In the genomic region with DNA sequence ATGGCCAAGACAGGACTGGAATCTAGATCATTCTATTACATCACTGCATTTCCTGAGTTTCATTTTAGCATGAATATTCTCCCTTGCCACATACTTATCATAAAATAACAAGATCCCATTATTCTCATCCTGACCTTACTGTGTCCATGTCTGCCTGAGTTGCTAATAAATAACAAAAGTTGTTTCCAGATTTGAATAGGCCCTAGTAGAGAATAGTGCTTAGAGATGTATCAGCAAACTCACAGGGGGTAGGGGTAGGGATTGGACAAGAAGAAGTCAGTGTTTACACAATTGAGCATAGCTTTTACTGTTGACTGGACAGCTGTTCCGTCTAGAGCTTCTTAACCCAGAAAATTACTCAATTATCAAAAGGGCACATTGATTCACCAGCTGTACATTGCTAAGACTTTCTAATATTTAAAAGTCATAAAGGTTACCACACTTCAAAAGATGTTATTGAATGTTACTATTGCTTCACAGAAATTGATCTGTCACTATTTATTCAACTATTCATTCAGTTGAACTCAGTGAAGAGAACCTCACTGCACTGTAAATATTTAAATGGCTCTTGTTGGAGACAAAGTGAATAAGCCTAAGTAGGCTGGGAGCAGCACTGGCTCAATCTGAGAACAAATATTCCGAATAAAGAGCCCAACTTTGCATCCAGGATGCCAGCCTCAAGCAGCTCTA, we compare ENCODE assay signal across 1 cellular context.
TF ChIP-seq lines count a peak whose summit lies in the region.

No MANE protein-coding gene starts in this region.

TF ChIP-seq in HepG2, 621 proteins besides CTCF, POLR2A, EP300 and RAD21 (continued from another document and continues in another):
- TF ChIP-seq, protein P1, sequence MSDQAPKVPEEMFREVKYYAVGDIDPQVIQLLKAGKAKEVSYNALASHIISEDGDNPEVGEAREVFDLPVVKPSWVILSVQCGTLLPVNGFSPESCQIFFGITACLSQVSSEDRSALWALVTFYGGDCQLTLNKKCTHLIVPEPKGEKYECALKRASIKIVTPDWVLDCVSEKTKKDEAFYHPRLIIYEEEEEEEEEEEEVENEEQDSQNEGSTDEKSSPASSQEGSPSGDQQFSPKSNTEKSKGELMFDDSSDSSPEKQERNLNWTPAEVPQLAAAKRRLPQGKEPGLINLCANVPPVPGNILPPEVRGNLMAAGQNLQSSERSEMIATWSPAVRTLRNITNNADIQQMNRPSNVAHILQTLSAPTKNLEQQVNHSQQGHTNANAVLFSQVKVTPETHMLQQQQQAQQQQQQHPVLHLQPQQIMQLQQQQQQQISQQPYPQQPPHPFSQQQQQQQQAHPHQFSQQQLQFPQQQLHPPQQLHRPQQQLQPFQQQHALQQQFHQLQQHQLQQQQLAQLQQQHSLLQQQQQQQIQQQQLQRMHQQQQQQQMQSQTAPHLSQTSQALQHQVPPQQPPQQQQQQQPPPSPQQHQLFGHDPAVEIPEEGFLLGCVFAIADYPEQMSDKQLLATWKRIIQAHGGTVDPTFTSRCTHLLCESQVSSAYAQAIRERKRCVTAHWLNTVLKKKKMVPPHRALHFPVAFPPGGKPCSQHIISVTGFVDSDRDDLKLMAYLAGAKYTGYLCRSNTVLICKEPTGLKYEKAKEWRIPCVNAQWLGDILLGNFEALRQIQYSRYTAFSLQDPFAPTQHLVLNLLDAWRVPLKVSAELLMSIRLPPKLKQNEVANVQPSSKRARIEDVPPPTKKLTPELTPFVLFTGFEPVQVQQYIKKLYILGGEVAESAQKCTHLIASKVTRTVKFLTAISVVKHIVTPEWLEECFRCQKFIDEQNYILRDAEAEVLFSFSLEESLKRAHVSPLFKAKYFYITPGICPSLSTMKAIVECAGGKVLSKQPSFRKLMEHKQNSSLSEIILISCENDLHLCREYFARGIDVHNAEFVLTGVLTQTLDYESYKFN (CRISPR knock-in tag; conservative IDR thresholded peaks at IDR 0.05): peak; percentile 94
- TF ChIP-seq FLYWCH1 (CRISPR knock-in tag; IDR thresholded peaks at IDR 0.05) (no peak), TCF7 (IDR thresholded peaks at IDR 0.05; ENCODE audit: low read depth) (peak; percentile 95), SNAI1 (CRISPR knock-in tag; IDR thresholded peaks at IDR 0.05; ENCODE audit: borderline replicate concordance) (no peak), HOXA5 (CRISPR knock-in tag; IDR thresholded peaks at IDR 0.05) (no peak; the same call in 1 of the 2 replicates), ZNF883 (CRISPR knock-in tag; IDR thresholded peaks at IDR 0.05; ENCODE audit: not compliant biosample characterization) (no peak), ZNF367 (CRISPR knock-in tag; IDR thresholded peaks at IDR 0.05; ENCODE audit: borderline replicate concordance) (no peak), MXI1 (IDR thresholded peaks at IDR 0.05; ENCODE audit: borderline replicate concordance, low read depth, low read length) (peak; percentile 13; the same call in 1 of the 3 replicates), ZKSCAN1 (IDR thresholded peaks at IDR 0.05; ENCODE audit: low read length) (no peak), SMAD9 (CRISPR knock-in tag; IDR thresholded peaks at IDR 0.05) (no peak), KLF16 (CRISPR knock-in tag; IDR thresholded peaks at IDR 0.05) (peak in 1 of 2 experiments; percentile 61; a peak in 1 of 4 replicates), ZNF143 (CRISPR knock-in tag; IDR thresholded peaks at IDR 0.05) (no peak), ZNF354B (CRISPR knock-in tag; IDR thresholded peaks at IDR 0.05) (no peak), ZNF709 (CRISPR knock-in tag; IDR thresholded peaks at IDR 0.05) (no peak), NCOA2 (CRISPR knock-in tag; IDR thresholded peaks at IDR 0.05) (peak; percentile 99), NAIF1 (CRISPR knock-in tag; IDR thresholded peaks at IDR 0.05; ENCODE audit: borderline replicate concordance) (no peak), ZNF549 (CRISPR knock-in tag; IDR thresholded peaks at IDR 0.05) (no peak), CBX2 (IDR thresholded peaks at IDR 0.05; ENCODE audit: low read depth, low read length) (no peak), CBX2 (CRISPR knock-in tag; IDR thresholded peaks at IDR 0.05; ENCODE audit: low read depth) (no peak), TEAD3 (CRISPR knock-in tag; optimal IDR thresholded peaks at IDR 0.05; ENCODE audit: borderline replicate concordance) (peak; percentile 48), CCDC6 (CRISPR knock-in tag; IDR thresholded peaks at IDR 0.05) (no peak; the same call in 1 of the 2 replicates), ZBTB38 (CRISPR knock-in tag; IDR thresholded peaks at IDR 0.05) (no peak), ZNF333 (CRISPR knock-in tag; IDR thresholded peaks at IDR 0.05; ENCODE audit: borderline replicate concordance) (no peak), ZNF253 (CRISPR knock-in tag; IDR thresholded peaks at IDR 0.05; ENCODE audit: borderline replicate concordance) (no peak), ZNF30 (CRISPR knock-in tag; IDR thresholded peaks at IDR 0.05) (no peak), ZNF431 (CRISPR knock-in tag; IDR thresholded peaks at IDR 0.05; ENCODE audit: borderline replicate concordance, low read depth) (no peak), CENPX (CRISPR knock-in tag; IDR thresholded peaks at IDR 0.05) (no peak), HIVEP1 (CRISPR knock-in tag; IDR thresholded peaks at IDR 0.05) (no peak), ARHGAP35 (CRISPR knock-in tag; IDR thresholded peaks at IDR 0.05; ENCODE audit: borderline replicate concordance) (no peak), GLI4 (CRISPR knock-in tag; IDR thresholded peaks at IDR 0.05; ENCODE audit: borderline replicate concordance) (no peak), LCORL (IDR thresholded peaks at IDR 0.05) (no peak), LCORL (CRISPR knock-in tag; IDR thresholded peaks at IDR 0.05) (peak; percentile 53; the same call in 1 of the 2 replicates), ZNF264 (CRISPR knock-in tag; IDR thresholded peaks at IDR 0.05) (peak; percentile 89; the same call in 1 of the 2 replicates), ZNF772 (CRISPR knock-in tag; IDR thresholded peaks at IDR 0.05) (no peak), NFIB (CRISPR knock-in tag; IDR thresholded peaks at IDR 0.05; ENCODE audit: borderline replicate concordance) (no peak), ZNF101 (CRISPR knock-in tag; IDR thresholded peaks at IDR 0.05; ENCODE audit: borderline replicate concordance, low read depth) (no peak; the same call in 1 of the 2 replicates), ZNF235 (CRISPR knock-in tag; IDR thresholded peaks at IDR 0.05; ENCODE audit: borderline replicate concordance) (no peak), MATR3 (CRISPR knock-in tag; IDR thresholded peaks at IDR 0.05) (no peak), ZC3H13 (CRISPR knock-in tag; IDR thresholded peaks at IDR 0.05) (no peak), ZNF672 (CRISPR knock-in tag; IDR thresholded peaks at IDR 0.05) (no peak)
- TF ChIP-seq, protein P2, sequence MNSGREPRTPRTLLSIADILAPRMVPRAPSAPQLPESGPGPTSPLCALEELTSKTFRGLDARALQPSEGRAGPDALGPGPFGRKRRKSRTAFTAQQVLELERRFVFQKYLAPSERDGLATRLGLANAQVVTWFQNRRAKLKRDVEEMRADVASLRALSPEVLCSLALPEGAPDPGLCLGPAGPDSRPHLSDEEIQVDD (CRISPR knock-in tag; IDR thresholded peaks at IDR 0.05; ENCODE audit: borderline replicate concordance): no peak
- TF ChIP-seq, protein P3, sequence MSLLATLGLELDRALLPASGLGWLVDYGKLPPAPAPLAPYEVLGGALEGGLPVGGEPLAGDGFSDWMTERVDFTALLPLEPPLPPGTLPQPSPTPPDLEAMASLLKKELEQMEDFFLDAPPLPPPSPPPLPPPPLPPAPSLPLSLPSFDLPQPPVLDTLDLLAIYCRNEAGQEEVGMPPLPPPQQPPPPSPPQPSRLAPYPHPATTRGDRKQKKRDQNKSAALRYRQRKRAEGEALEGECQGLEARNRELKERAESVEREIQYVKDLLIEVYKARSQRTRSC (CRISPR knock-in tag; IDR thresholded peaks at IDR 0.05; ENCODE audit: low read depth): no peak
- TF ChIP-seq, protein P4, sequence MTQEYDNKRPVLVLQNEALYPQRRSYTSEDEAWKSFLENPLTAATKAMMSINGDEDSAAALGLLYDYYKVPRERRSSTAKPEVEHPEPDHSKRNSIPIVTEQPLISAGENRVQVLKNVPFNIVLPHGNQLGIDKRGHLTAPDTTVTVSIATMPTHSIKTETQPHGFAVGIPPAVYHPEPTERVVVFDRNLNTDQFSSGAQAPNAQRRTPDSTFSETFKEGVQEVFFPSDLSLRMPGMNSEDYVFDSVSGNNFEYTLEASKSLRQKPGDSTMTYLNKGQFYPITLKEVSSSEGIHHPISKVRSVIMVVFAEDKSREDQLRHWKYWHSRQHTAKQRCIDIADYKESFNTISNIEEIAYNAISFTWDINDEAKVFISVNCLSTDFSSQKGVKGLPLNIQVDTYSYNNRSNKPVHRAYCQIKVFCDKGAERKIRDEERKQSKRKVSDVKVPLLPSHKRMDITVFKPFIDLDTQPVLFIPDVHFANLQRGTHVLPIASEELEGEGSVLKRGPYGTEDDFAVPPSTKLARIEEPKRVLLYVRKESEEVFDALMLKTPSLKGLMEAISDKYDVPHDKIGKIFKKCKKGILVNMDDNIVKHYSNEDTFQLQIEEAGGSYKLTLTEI (CRISPR knock-in tag; conservative IDR thresholded peaks at IDR 0.05): no peak
- TF ChIP-seq, protein P5, sequence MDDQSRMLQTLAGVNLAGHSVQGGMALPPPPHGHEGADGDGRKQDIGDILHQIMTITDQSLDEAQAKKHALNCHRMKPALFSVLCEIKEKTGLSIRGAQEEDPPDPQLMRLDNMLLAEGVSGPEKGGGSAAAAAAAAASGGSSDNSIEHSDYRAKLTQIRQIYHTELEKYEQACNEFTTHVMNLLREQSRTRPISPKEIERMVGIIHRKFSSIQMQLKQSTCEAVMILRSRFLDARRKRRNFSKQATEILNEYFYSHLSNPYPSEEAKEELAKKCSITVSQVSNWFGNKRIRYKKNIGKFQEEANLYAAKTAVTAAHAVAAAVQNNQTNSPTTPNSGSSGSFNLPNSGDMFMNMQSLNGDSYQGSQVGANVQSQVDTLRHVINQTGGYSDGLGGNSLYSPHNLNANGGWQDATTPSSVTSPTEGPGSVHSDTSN (CRISPR knock-in tag; IDR thresholded peaks at IDR 0.05; ENCODE audit: borderline replicate concordance): no peak
- TF ChIP-seq, protein P6, sequence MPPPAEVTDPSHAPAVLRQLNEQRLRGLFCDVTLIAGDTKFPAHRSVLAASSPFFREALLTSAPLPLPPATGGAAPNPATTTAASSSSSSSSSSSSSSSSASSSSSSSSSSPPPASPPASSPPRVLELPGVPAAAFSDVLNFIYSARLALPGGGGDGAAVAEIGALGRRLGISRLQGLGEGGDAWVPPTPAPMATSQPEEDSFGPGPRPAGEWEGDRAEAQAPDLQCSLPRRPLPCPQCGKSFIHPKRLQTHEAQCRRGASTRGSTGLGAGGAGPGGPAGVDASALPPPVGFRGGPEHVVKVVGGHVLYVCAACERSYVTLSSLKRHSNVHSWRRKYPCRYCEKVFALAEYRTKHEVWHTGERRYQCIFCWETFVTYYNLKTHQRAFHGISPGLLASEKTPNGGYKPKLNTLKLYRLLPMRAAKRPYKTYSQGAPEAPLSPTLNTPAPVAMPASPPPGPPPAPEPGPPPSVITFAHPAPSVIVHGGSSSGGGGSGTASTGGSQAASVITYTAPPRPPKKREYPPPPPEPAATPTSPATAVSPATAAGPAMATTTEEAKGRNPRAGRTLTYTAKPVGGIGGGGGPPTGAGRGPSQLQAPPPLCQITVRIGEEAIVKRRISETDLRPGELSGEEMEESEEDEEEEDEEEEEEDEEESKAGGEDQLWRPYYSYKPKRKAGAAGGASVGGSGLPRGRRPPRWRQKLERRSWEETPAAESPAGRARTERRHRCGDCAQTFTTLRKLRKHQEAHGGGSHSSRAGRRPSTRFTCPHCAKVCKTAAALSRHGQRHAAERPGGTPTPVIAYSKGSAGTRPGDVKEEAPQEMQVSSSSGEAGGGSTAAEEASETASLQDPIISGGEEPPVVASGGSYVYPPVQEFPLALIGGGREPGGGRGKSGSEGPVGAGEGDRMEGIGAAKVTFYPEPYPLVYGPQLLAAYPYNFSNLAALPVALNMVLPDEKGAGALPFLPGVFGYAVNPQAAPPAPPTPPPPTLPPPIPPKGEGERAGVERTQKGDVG (CRISPR knock-in tag; IDR thresholded peaks at IDR 0.05; ENCODE audit: borderline replicate concordance): no peak
- TF ChIP-seq, protein P7, sequence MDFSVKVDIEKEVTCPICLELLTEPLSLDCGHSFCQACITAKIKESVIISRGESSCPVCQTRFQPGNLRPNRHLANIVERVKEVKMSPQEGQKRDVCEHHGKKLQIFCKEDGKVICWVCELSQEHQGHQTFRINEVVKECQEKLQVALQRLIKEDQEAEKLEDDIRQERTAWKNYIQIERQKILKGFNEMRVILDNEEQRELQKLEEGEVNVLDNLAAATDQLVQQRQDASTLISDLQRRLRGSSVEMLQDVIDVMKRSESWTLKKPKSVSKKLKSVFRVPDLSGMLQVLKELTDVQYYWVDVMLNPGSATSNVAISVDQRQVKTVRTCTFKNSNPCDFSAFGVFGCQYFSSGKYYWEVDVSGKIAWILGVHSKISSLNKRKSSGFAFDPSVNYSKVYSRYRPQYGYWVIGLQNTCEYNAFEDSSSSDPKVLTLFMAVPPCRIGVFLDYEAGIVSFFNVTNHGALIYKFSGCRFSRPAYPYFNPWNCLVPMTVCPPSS (IDR thresholded peaks at IDR 0.05): no peak
- TF ChIP-seq, protein P8, sequence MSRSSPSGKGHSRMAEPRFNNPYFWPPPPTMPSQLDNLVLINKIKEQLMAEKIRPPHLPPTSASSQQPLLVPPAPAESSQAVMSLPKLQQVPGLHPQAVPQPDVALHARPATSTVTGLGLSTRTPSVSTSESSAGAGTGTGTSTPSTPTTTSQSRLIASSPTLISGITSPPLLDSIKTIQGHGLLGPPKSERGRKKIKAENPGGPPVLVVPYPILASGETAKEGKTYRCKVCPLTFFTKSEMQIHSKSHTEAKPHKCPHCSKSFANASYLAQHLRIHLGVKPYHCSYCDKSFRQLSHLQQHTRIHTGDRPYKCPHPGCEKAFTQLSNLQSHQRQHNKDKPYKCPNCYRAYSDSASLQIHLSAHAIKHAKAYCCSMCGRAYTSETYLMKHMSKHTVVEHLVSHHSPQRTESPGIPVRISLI (CRISPR knock-in tag; IDR thresholded peaks at IDR 0.05; ENCODE audit: borderline replicate concordance): peak; percentile 78; the same call in 1 of the 2 replicates
- TF ChIP-seq, protein P9, sequence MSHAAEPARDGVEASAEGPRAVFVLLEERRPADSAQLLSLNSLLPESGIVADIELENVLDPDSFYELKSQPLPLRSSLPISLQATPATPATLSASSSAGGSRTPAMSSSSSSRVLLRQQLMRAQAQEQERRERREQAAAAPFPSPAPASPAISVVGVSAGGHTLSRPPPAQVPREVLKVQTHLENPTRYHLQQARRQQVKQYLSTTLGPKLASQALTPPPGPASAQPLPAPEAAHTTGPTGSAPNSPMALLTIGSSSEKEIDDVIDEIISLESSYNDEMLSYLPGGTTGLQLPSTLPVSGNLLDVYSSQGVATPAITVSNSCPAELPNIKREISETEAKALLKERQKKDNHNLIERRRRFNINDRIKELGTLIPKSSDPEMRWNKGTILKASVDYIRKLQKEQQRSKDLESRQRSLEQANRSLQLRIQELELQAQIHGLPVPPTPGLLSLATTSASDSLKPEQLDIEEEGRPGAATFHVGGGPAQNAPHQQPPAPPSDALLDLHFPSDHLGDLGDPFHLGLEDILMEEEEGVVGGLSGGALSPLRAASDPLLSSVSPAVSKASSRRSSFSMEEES (CRISPR knock-in tag; IDR thresholded peaks at IDR 0.05): no peak; the same call in 1 of the 2 replicates
- TF ChIP-seq, protein P10, sequence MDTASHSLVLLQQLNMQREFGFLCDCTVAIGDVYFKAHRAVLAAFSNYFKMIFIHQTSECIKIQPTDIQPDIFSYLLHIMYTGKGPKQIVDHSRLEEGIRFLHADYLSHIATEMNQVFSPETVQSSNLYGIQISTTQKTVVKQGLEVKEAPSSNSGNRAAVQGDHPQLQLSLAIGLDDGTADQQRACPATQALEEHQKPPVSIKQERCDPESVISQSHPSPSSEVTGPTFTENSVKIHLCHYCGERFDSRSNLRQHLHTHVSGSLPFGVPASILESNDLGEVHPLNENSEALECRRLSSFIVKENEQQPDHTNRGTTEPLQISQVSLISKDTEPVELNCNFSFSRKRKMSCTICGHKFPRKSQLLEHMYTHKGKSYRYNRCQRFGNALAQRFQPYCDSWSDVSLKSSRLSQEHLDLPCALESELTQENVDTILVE (CRISPR knock-in tag; IDR thresholded peaks at IDR 0.05): peak; percentile 35; the same call in 1 of the 2 replicates
